ENCODE assay signal across 8 cellular contexts in genomic region chr1:23559136-23559984, GRCh38.
A peak's percentile ranks its signal among the peaks of the same experiment; 100 is the strongest.
DNase-seq lines count a peak whose midpoint lies in the region; ATAC-seq lines count a peak whose summit lies in the region.

A gene with protein sequence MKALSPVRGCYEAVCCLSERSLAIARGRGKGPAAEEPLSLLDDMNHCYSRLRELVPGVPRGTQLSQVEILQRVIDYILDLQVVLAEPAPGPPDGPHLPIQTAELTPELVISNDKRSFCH (minus strand): TSS chr1:23559501. CDS start chr1:23559426, 75 bp downstream.

- H3K27ac ChIP-seq in epithelial cell of prostate (peak within 1 kb of the TSS; percentile 78), mucosa of rectum (ENCODE audit: low read depth in 2 of 2, low read length in 2 of 2) (peak within 1 kb of the TSS; percentile 98 to 99)

- H3K4me1 ChIP-seq in mucosa of rectum (ENCODE audit: control insufficient read depth in 2 of 2, insufficient read depth in 2 of 2, low read length in 2 of 2): peaks cover 61 to 73% of the 10 kb centered on the region in 2 donors

- H3K9ac ChIP-seq in mucosa of rectum (ENCODE audit: low read depth in 1 of 2, low read length in 2 of 2): peak within 1 kb of the TSS; percentile 98 to 100

- no peaks in the 10 kb centered on the region for H3K27me3 ChIP-seq in mucosa of rectum (ENCODE audit: control insufficient read depth in 2 of 2, insufficient read depth in 2 of 2, low read length in 2 of 2)

- H3K9me3 ChIP-seq in mucosa of rectum (ENCODE audit: control insufficient read depth in 2 of 2, low read length in 2 of 2): no peaks in the 10 kb centered on the region

- peak within 1 kb of the TSS; percentile 97 to 99 for H3K4me3 ChIP-seq in mucosa of rectum (ENCODE audit: low read length in 2 of 2)

- H3K36me3 ChIP-seq in mucosa of rectum (ENCODE audit: control insufficient read depth in 2 of 2, insufficient read depth in 2 of 2, low read length in 2 of 2): peaks cover 5 to 8% of the 10 kb centered on the region in 2 donors

- DNase-seq in DMS 273 (lab: John Stamatoyannopoulos, UW; ENCODE audit: unreplicated experiment) (peak; percentile 98), HuH-7 (ENCODE audit: low spot score) (peak; percentile 73), OCI-M1 (lab: John Stamatoyannopoulos, UW) (peak; percentile 98), activated T-cell treated with anti-CD3 and anti-CD28 coated beads for 4 hours (peak; percentile 82), epithelial cell of prostate (ENCODE audit: low read depth, low spot score) (peak; percentile 73)
- DNase-seq in stimulated activated CD8-positive, alpha-beta memory T cell treated with anti-CD3 and anti-CD28 coated beads, Interleukin-4, amount 100 ng/mL, for 48 hours: peak; percentile 95

- peak; percentile 53 for ATAC-seq in GM21447 (IDR thresholded peaks at IDR 0.05; ENCODE audit: unreplicated experiment)

Comparison
In these comparisons a context has a peak if more than half of its experiments do, and no peak if none do; other contexts are left out.
1. Peak in every context shown above with its lines: DNase-seq, ATAC-seq, H3K4me3 ChIP-seq and H3K27ac ChIP-seq.